Comparison of ENCODE assay signal across 8 cellular contexts in the genomic region with DNA sequence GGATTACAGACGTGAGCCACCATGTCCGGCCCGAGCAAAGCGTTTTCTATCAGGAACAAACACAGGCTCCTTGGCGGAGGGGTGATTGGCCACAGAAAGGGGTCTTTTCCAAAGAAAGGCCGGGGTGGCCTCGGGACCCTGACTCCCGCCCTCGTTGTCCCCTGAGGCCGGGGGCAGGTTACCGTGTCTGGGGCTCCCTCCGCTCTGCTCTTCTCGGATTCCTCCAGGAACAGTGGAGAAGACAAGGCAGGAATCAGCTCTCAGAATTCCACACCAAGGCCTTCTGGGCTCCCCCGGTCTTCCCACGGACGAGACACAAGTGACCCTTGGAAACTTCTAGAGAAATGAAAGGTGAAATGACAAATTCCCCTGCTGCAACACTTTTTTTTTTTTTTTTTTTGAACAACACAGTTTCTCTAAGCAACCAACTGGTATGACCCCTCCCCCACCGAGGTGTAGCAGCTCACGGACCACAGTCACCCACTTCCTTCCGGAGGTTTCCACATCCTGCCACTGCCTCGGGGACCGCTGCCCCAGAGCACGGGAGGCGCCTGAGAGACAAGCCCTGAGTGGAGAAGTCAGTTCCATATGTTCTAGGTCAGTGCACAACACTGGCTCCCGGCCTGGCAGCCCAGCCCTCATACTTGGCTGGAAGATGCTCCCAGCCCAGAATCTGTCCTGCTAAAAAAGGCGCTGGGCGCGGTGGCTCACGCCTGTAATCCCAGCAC.
DNase-seq lines count a peak whose midpoint lies in the region; ATAC-seq lines count a peak whose summit lies in the region.

No MANE protein-coding gene starts in this region.

- H3K27ac Mint-ChIP-seq in activated naive CD4-positive, alpha-beta T cell treated with anti-CD3 and anti-CD28 coated beads, Interleukin-2, amount 10 ng/mL, durations not matched to agents 7 days and 5 days = peak overlapping the region; percentile 97

- H3K9me3 Mint-ChIP-seq in activated naive CD4-positive, alpha-beta T cell treated with anti-CD3 and anti-CD28 coated beads, Interleukin-2, amount 10 ng/mL, durations not matched to agents 7 days and 5 days = no peaks in the 10 kb centered on the region

- peaks cover 6% of the 10 kb centered on the region for H3K27me3 Mint-ChIP-seq in activated naive CD4-positive, alpha-beta T cell treated with anti-CD3 and anti-CD28 coated beads, Interleukin-2, amount 10 ng/mL, durations not matched to agents 7 days and 5 days

- no peaks in the 10 kb centered on the region for H3K27me3 ChIP-seq in layer of hippocampus (ENCODE audit: control insufficient read depth, insufficient read depth, low read length)

- ATAC-seq in HG02798 (IDR thresholded peaks at IDR 0.05; ENCODE audit: poor library complexity, unreplicated experiment) = peak; percentile 54

- peak overlapping the region; percentile 52 for H3K27ac ChIP-seq in layer of hippocampus (ENCODE audit: low read depth, low read length)

- DNase-seq in ELR (ENCODE audit: low read depth) (peak; percentile 81), SKM-1 treated with dmso at 0.1 percent for 144 hours (lab: John Stamatoyannopoulos, UW; ENCODE audit: unreplicated experiment) (peak; percentile 93), NCI-H526 treated with DMSO at 0.1 percent for 48 hours (lab: John Stamatoyannopoulos, UW) (no peak), NCI-H226 (no peak)
- peak; percentile 97 for DNase-seq in activated naive CD4-positive, alpha-beta T cell treated with anti-CD3 and anti-CD28 coated beads, Interleukin-2, amount 10 ng/mL, durations not matched to agents 7 days and 5 days
- peak; percentile 86 for DNase-seq in stimulated activated CD8-positive, alpha-beta memory T cell treated with anti-CD3 and anti-CD28 coated beads, Interleukin-12 subunit alpha, Interleukin-12 subunit beta, amount 100 ng/mL, for 4 hours (ENCODE audit: low read depth)

- H3K4me3 Mint-ChIP-seq in activated naive CD4-positive, alpha-beta T cell treated with anti-CD3 and anti-CD28 coated beads, Interleukin-2, amount 10 ng/mL, durations not matched to agents 7 days and 5 days = peak overlapping the region; percentile 96

- peaks cover 73% of the 10 kb centered on the region for H3K36me3 Mint-ChIP-seq in activated naive CD4-positive, alpha-beta T cell treated with anti-CD3 and anti-CD28 coated beads, Interleukin-2, amount 10 ng/mL, durations not matched to agents 7 days and 5 days

- peaks cover 72% of the 10 kb centered on the region for H3K4me1 Mint-ChIP-seq in activated naive CD4-positive, alpha-beta T cell treated with anti-CD3 and anti-CD28 coated beads, Interleukin-2, amount 10 ng/mL, durations not matched to agents 7 days and 5 days

- CTCF ChIA-PET in activated naive CD4-positive, alpha-beta T cell treated with anti-CD3 and anti-CD28 coated beads, Interleukin-2, amount 10 ng/mL, durations not matched to agents 7 days and 5 days (lab: Charles Lee) = interaction anchor here (2.1 kb wide), 1 partner anchor 10 kb away, joined by 11 read pairs; the partner anchor contains the start of gene MOB3A

Comparison
In these comparisons a context has a peak if more than half of its experiments do, and no peak if none do; other contexts are left out.
1. DNase-seq: peak in ELR (single experiment), SKM-1 treated with dmso at 0.1 percent for 144 hours (single experiment), activated naive CD4-positive, alpha-beta T cell treated with anti-CD3 and anti-CD28 coated beads, Interleukin-2, amount 10 ng/mL, durations not matched to agents 7 days and 5 days (single experiment) and stimulated activated CD8-positive, alpha-beta memory T cell treated with anti-CD3 and anti-CD28 coated beads, Interleukin-12 subunit alpha, Interleukin-12 subunit beta, amount 100 ng/mL, for 4 hours (single experiment); none in NCI-H526 treated with DMSO at 0.1 percent for 48 hours (single experiment) and NCI-H226 (single experiment).